In the genomic region with DNA sequence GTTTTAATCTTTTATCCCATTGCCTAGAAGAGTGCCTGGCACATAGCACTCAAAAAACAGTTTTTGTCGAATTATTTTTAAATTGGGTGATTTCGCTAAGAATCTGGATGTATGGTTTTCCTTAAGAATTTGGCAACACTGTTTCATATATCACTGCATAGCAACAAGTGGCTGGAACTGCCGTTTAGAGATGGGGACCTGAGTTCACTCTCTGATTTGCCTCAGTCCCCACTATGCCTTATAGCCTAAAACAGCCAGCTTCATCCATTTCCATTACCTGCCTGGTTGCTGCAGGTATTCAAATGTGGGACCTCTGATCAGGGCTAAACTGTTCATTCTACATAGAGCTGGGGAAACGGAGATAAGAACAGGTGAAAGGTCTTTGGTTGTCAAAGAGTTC, we compare ENCODE assay signal across 1 cellular context.
TF ChIP-seq lines count a peak whose summit lies in the region.

No MANE protein-coding gene starts in this region.

TF ChIP-seq in H1, 55 proteins besides CTCF, POLR2A, EP300 and RAD21:
- TF ChIP-seq TCF12 (IDR thresholded peaks at IDR 0.05; ENCODE audit: low read depth, low read length) (no peak), POU5F1 (IDR thresholded peaks at IDR 0.05; ENCODE audit: low read depth, low read length) (no peak), GABPA (IDR thresholded peaks at IDR 0.05; ENCODE audit: borderline replicate concordance, insufficient read depth, low read length) (no peak), KDM1A (IDR thresholded peaks at IDR 0.05; ENCODE audit: borderline replicate concordance, low read length) (no peak), BACH1 (IDR thresholded peaks at IDR 0.05; ENCODE audit: low read length) (no peak), POLR2AphosphoS5 (IDR thresholded peaks at IDR 0.05; ENCODE audit: low read depth, low read length) (no peak), KDM5A (IDR thresholded peaks at IDR 0.05; ENCODE audit: low read length) (no peak), GTF2F1 (IDR thresholded peaks at IDR 0.05; ENCODE audit: borderline replicate concordance, low read depth, low read length) (no peak), TAF7 (optimal IDR thresholded peaks at IDR 0.05; ENCODE audit: borderline replicate concordance, low read depth, low read length) (no peak), SRF (IDR thresholded peaks at IDR 0.05; ENCODE audit: low read depth, low read length) (no peak), TAF1 (IDR thresholded peaks at IDR 0.05; ENCODE audit: low read depth, low read length) (no peak)
- TF ChIP-seq, protein P1, sequence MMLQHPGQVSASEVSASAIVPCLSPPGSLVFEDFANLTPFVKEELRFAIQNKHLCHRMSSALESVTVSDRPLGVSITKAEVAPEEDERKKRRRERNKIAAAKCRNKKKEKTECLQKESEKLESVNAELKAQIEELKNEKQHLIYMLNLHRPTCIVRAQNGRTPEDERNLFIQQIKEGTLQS (IDR thresholded peaks at IDR 0.05; ENCODE audit: insufficient read depth, low read depth, low read length), result no peak
